19 cellular contexts compared by ENCODE assay signal in genomic region chr1:203031467-203031866, GRCh38. TPM values are rescaled to one million over a fixed set of nuclear protein-coding genes. Genes with fewer than 3 reads are reported as not detected.
A peak's percentile ranks its signal among the peaks of the same experiment; 100 is the strongest.
DNase-seq lines count a peak whose midpoint lies in the region; ATAC-seq and TF ChIP-seq lines count a peak whose summit lies in the region.
"Had no signal": no experiment of that assay in that cellular context is flagged by ENCODE, and none has a peak within 500 bp of the region (broad histone marks: within the 10 kb centered on the region; RNA-seq: fewer than 3 reads in every experiment).

No MANE protein-coding gene starts in this region.

- H3K9me3 ChIP-seq in BE2C (no peaks in the 10 kb centered on the region; the same call in 1 of the 2 replicates), Panc1 (ENCODE audit: control insufficient read depth, insufficient read depth, low read depth, low read length) (no peaks in the 10 kb centered on the region), heart left ventricle (no peaks in the 10 kb centered on the region)
- H3K9me3 ChIP-seq: HAP-1 had no signal

- H3K4me3 ChIP-seq in BE2C (ENCODE audit: low read depth, low read length) (no peak overlapping the region), GM23338 (no peak overlapping the region), Panc1 (ENCODE audit: low read depth in 2 of 2, low read length in 2 of 2) (no peak overlapping the region), fibroblast of the aortic adventitia (ENCODE audit: low read depth, low read length) (no peak overlapping the region), heart left ventricle (no peak overlapping the region)
- H3K4me3 ChIP-seq: coronary artery, HAP-1 had no signal

- H3K79me2 ChIP-seq in GM23338 (replicated peaks; ENCODE audit: insufficient read depth) = no peaks in the 10 kb centered on the region
- H3K79me2 ChIP-seq: parathyroid adenoma had no signal

- peaks cover 20% of the 10 kb centered on the region for H3K4me1 Mint-ChIP-seq in GM23338

- no peak overlapping the region for H3K4me2 ChIP-seq in GM23338

- H3K36me3 Mint-ChIP-seq in GM23338 (ENCODE audit: low read depth) = no peaks in the 10 kb centered on the region
- H3K36me3 Mint-ChIP-seq: CD4-positive, alpha-beta memory T cell; T-cell had no signal

- H2AFZ ChIP-seq in GM23338 = no peak overlapping the region
- H2AFZ ChIP-seq: parathyroid adenoma had no signal

- H3F3A ChIP-seq in GM23338 (replicated peaks; ENCODE audit: low read depth) = no peaks in the 10 kb centered on the region

- DNase-seq in BE2C (no peak), GM23338 (ENCODE audit: low spot score) (no peak), Panc1 (ENCODE audit: low read depth, low spot score) (no peak), fibroblast of the aortic adventitia (ENCODE audit: low read depth) (no peak), heart left ventricle (no peak), GDM1 (lab: John Stamatoyannopoulos, UW) (no peak)
- DNase-seq: activated CD4-positive, alpha-beta T cell treated with anti-CD3 and anti-CD28 coated beads, Interleukin-2, amount 50 U/mL, for 4 hours; activated naive CD4-positive, alpha-beta T cell treated with anti-CD3 and anti-CD28 coated beads, Interleukin-2, amount 50 U/mL, for 16 hours; CD4-positive, alpha-beta memory T cell; NCI-H748 treated with DMSO at 0.1 percent for 48 hours; stimulated activated naive CD4-positive, alpha-beta T cell; T-cell had no signal

- CTCF ChIA-PET in Panc1 (lab: Charles Lee) = interaction anchor here (0.7 kb wide), 1 partner anchor 236 kb away, joined by 3 read pairs; no protein-coding TSS in a partner anchor

- no peaks in the 10 kb centered on the region for H3K9me2 ChIP-seq in GM23338 (ENCODE audit: insufficient read depth)

- intact Hi-C loops in Panc1 (cut with micrococcal nuclease; ENCODE audit: unreplicated experiment) (no loop called here), heart left ventricle (cut with DNase I) (loop anchor here in 2 of 10 donors (10.0 kb wide), 2 partner anchors 303 to 313 kb away; no protein-coding TSS in a partner anchor)

- H3K27ac ChIP-seq in GM23338 (ENCODE audit: low read depth) (no peak overlapping the region), Panc1 (ENCODE audit: low read length) (no peak overlapping the region), heart left ventricle (no peak overlapping the region)
- H3K27ac ChIP-seq: coronary artery, parathyroid adenoma had no signal

- H3K27ac Mint-ChIP-seq in GM23338 = no peak overlapping the region
- H3K27ac Mint-ChIP-seq: CD4-positive, alpha-beta memory T cell; T-cell had no signal

- no peak for ATAC-seq in GM23338
- ATAC-seq in Panc1 = no peak
- no peak for ATAC-seq in HG03108 (IDR thresholded peaks at IDR 0.05; ENCODE audit: unreplicated experiment)
- ATAC-seq in heart left ventricle = no peak
- ATAC-seq in GM18505 (IDR thresholded peaks at IDR 0.05; ENCODE audit: unreplicated experiment) = no peak
- ATAC-seq: T-cell had no signal

- H3K9me3 Mint-ChIP-seq in GM23338 = no peaks in the 10 kb centered on the region; the same call in 2 of the 3 replicates
- H3K9me3 Mint-ChIP-seq: CD4-positive, alpha-beta memory T cell; T-cell had no signal

- peaks cover 14% of the 10 kb centered on the region for H3K4me1 ChIP-seq in BE2C
- peaks cover 17% of the 10 kb centered on the region for H3K4me1 ChIP-seq in GM23338 (ENCODE audit: insufficient read depth)
- H3K4me1 ChIP-seq in Panc1 (ENCODE audit: control insufficient read depth, insufficient read depth, low read length) = no peaks in the 10 kb centered on the region
- peaks cover 0 to 54% (median 24%) of the 10 kb centered on the region in 12 donors for H3K4me1 ChIP-seq in heart left ventricle
- H3K4me1 ChIP-seq: parathyroid adenoma had no signal

- no peak overlapping the region for H3K4me3 Mint-ChIP-seq in GM23338
- H3K4me3 Mint-ChIP-seq: CD4-positive, alpha-beta memory T cell; T-cell had no signal

- 74 to 85% (median 79%) methylated on average over 6 of the region's 6 CpGs for WGBS in heart left ventricle, 4 donors

- TF ChIP-seq CTCF in BE2C (IDR thresholded peaks at IDR 0.05; ENCODE audit: low read depth, low read length) (peak; percentile 60), GM23338 (conservative IDR thresholded peaks at IDR 0.05; ENCODE audit: low read depth in 2 of 2) (peak; percentile 61 to 68), Panc1 (IDR thresholded peaks at IDR 0.05) (peak; percentile 70), fibroblast of the aortic adventitia (IDR thresholded peaks at IDR 0.05; ENCODE audit: insufficient read depth, low read length) (peak; percentile 30), heart left ventricle (IDR thresholded peaks at IDR 0.05) (peak in 5 of 12 donors; percentile 11 to 41 (median 17))

- H3K27me3 Mint-ChIP-seq in GM23338 (ENCODE audit: insufficient read depth, low read depth, poor library complexity) = peaks cover 24% of the 10 kb centered on the region
- H3K27me3 Mint-ChIP-seq: T-cell had no signal

- no TSS peak for BruUV-seq in Panc1 (replicated peaks; lab: Mats Ljungman, UMichigan)

- no peaks in the 10 kb centered on the region; the same call in 1 of the 2 replicates for H4K20me1 ChIP-seq in GM23338 (replicated peaks; ENCODE audit: insufficient read depth)

- no peaks in the 10 kb centered on the region for H3K36me3 ChIP-seq in BE2C
- H3K36me3 ChIP-seq in GM23338 (ENCODE audit: insufficient read depth) = no peaks in the 10 kb centered on the region
- no peaks in the 10 kb centered on the region for H3K36me3 ChIP-seq in Panc1 (ENCODE audit: control insufficient read depth, insufficient read depth, low read length)
- no peaks in the 10 kb centered on the region for H3K36me3 ChIP-seq in heart left ventricle
- H3K36me3 ChIP-seq: HAP-1 had no signal

- TF ChIP-seq POLR2A in heart left ventricle (IDR thresholded peaks at IDR 0.05) = no peak
- no peak for TF ChIP-seq POLR2A in GM18505 (IDR thresholded peaks at IDR 0.05; ENCODE audit: borderline replicate concordance, extremely low read depth, insufficient read depth, insufficient read length)

- H3K27me3 ChIP-seq in BE2C (no peaks in the 10 kb centered on the region; the same call in 1 of the 2 replicates), GM23338 (ENCODE audit: insufficient read depth) (peaks cover 20% of the 10 kb centered on the region), Panc1 (ENCODE audit: control insufficient read depth, insufficient read depth, low read length) (no peaks in the 10 kb centered on the region; the same call in 1 of the 2 replicates), heart left ventricle (peaks cover 0 to 8% (median 0%) of the 10 kb centered on the region in 9 donors)

- POLR2A ChIA-PET in Panc1 (lab: Charles Lee) = no interaction called here

- in situ Hi-C loops in Panc1 (cut with HindIII; ENCODE audit: low pct_unique_long_range_greater_than_20kb, low sequenced_read_pairs) = no loop called here

TF ChIP-seq in GM23338, 12 proteins besides CTCF, POLR2A, EP300 and RAD21 (continues in another document):
- no peak for TF ChIP-seq CREB1 (CRISPR knock-in tag; IDR thresholded peaks at IDR 0.05; ENCODE audit: low read depth)
- no peak for TF ChIP-seq STAT1 (IDR thresholded peaks at IDR 0.05; ENCODE audit: unreplicated experiment)
- no peak for TF ChIP-seq ETS1 (IDR thresholded peaks at IDR 0.05)
- no peak for TF ChIP-seq EZH2phosphoT487 (IDR thresholded peaks at IDR 0.05; ENCODE audit: unreplicated experiment)
- TF ChIP-seq JUNB (IDR thresholded peaks at IDR 0.05; ENCODE audit: unreplicated experiment) = no peak
- TF ChIP-seq POLR2AphosphoS5 (IDR thresholded peaks at IDR 0.05; ENCODE audit: low read depth) = no peak
- TF ChIP-seq NANOG (IDR thresholded peaks at IDR 0.05; ENCODE audit: borderline replicate concordance) = no peak
- TF ChIP-seq ZNF331 (CRISPR knock-in tag; IDR thresholded peaks at IDR 0.05; ENCODE audit: low read depth) = no peak
- TF ChIP-seq ZNF114 (CRISPR knock-in tag; IDR thresholded peaks at IDR 0.05) = no peak

RNA-seq across cellular contexts. Expression of gene PPFIA4, which starts 5.2 kb away (rescaled TPM):
- 3.7 TPM for polyA plus RNA-seq in BE2C (2012; ENCODE audit: insufficient read depth, insufficient read length, low read depth)
- 7.6 and 8.0 TPM in 2 replicates for total RNA-seq in GM23338 (2014; rRNA removed; shearing (Covaris generic))
- polyA plus RNA-seq in GM23338 (2016; fragmentation: Nextera tagmentation; extraction: Ambion mirVana) = 1.3 and 2.2 TPM in 2 replicates
- total RNA-seq in Panc1 (2021; ENCODE audit: unreplicated experiment) = 1.9 TPM
- polyA plus RNA-seq in Panc1 (2012; ENCODE audit: insufficient read length) = 6.7 TPM
- total RNA-seq in fibroblast of the aortic adventitia (ENCODE audit: low replicate concordance) = 1.3 and 10.0 TPM in 2 replicates
- 10 to 100 TPM; 15.4 to 50.3 (median 36.9) TPM for total RNA-seq in heart left ventricle
- 10 to 100 TPM; 11.2 to 35.5 TPM for polyA plus RNA-seq in heart left ventricle
- polyA plus RNA-seq: CD4-positive, alpha-beta memory T cell had no signal

RNA-seq across cellular contexts. Expression of gene TMEM183A, which starts 24.3 kb away (rescaled TPM):
- 74.4 TPM for polyA plus RNA-seq in BE2C (2012; ENCODE audit: insufficient read depth, insufficient read length, low read depth)
- 107 and 128 TPM in 2 replicates for total RNA-seq in GM23338 (2014; rRNA removed; shearing (Covaris generic))
- polyA plus RNA-seq in GM23338 (2016; fragmentation: Nextera tagmentation; extraction: Ambion mirVana) (54.7 and 55.1 TPM in 2 replicates), heart left ventricle (10 to 100 TPM in 1 of 2 donors, 1 to 10 TPM in 1; 9.5 to 45.7 TPM)
- total RNA-seq in Panc1 (2021; ENCODE audit: unreplicated experiment) (59.1 TPM), fibroblast of the aortic adventitia (ENCODE audit: low replicate concordance) (76.2 and 118 TPM in 2 replicates), heart left ventricle (10 to 100 TPM; 20.0 to 34.8 (median 29.9) TPM)
- polyA plus RNA-seq in Panc1 (2012; ENCODE audit: insufficient read length) = 29.6 TPM

RNA-seq across cellular contexts. Expression of gene MYOG, which starts 54.3 kb away (rescaled TPM):
- not detected for polyA plus RNA-seq in BE2C (2012; ENCODE audit: insufficient read depth, insufficient read length, low read depth)
- total RNA-seq in GM23338 (2014; rRNA removed; shearing (Covaris generic)) = not detected in 2 replicates
- polyA plus RNA-seq in GM23338 (2016; fragmentation: Nextera tagmentation; extraction: Ambion mirVana) (not detected in 2 replicates), heart left ventricle (not detected)
- total RNA-seq in Panc1 (2021; ENCODE audit: unreplicated experiment) (not detected), fibroblast of the aortic adventitia (ENCODE audit: low replicate concordance) (not detected in 2 replicates), heart left ventricle (not detected)
- polyA plus RNA-seq in Panc1 (2012; ENCODE audit: insufficient read length) = not detected
- total RNA-seq: CD4-positive, alpha-beta memory T cell; glomerular endothelial cell; lower leg skin; T-cell had no signal
- polyA plus RNA-seq: CD4-positive, alpha-beta memory T cell had no signal
